25 cellular contexts compared by ENCODE assay signal in the genomic region with DNA sequence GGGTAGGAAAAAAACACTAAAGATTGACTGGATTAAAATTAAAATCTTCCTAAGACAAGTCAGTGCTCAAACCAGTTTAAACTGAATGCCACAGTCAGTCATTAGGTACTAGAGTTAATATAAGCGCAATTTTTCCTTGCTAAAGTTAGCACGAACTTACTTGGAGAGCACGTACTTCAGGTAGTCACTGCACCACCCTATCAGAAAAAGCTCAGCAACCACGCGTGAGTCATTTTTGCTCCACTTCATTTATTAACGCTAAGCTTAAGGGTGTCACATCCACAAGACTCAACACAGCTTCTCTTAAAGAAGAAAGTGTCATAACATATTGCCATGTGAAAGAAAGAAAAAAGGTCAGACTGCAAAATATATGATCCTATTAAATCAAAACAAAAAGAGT. TPM values are rescaled to one million over a fixed set of nuclear protein-coding genes. Genes with fewer than 3 reads are reported as not detected.
DNase-seq lines count a peak whose midpoint lies in the region; ATAC-seq, FAIRE-seq and TF ChIP-seq lines count a peak whose summit lies in the region.
"Had no signal": no experiment of that assay in that cellular context is flagged by ENCODE, and none has a peak within 500 bp of the region (broad histone marks: within the 10 kb centered on the region; RNA-seq: fewer than 3 reads in every experiment).

No MANE protein-coding gene starts in this region.

- 77% methylated on average over 6 of the region's 6 CpGs for WGBS in right cardiac atrium
- 42% methylated on average over 6 of the region's 6 CpGs for whole genome bisulfite sequencing in suprapubic skin

- H3K27ac ChIP-seq in right cardiac atrium (ENCODE audit: low read length) = no peak overlapping the region
- H3K27ac ChIP-seq in astrocyte (ENCODE audit: low read depth, low read length) = no peak overlapping the region
- H3K27ac ChIP-seq in kidney (ENCODE audit: low read depth in 2 of 2, low read length in 2 of 2) = peak overlapping the region; percentile 14 to 78
- peak overlapping the region; percentile 57 for H3K27ac ChIP-seq in suprapubic skin
- H3K27ac ChIP-seq in uterus = no peak overlapping the region
- H3K27ac ChIP-seq: BLaER1 treated with 17β-estradiol and CSF1 and Interleukin-3, amounts not matched to agents 10 nM and 100 nM; pancreas had no signal

- ATAC-seq in Right ventricle myocardium superior (ENCODE audit: poor library complexity) (peak; percentile 30), right cardiac atrium (no peak), GM18498 (IDR thresholded peaks at IDR 0.05; ENCODE audit: unreplicated experiment) (no peak), GM21381 (IDR thresholded peaks at IDR 0.05; ENCODE audit: unreplicated experiment) (no peak)
- ATAC-seq: GM12878; naive thymus-derived CD8-positive, alpha-beta T cell had no signal

- no peak overlapping the region for H3K4me3 Mint-ChIP-seq in astrocyte (ENCODE audit: unreplicated experiment)
- H3K4me3 Mint-ChIP-seq: mesothelial cell of epicardium; naive thymus-derived CD8-positive, alpha-beta T cell had no signal

- H3K36me3 ChIP-seq in astrocyte (ENCODE audit: insufficient read depth, low read length) (peaks cover 4% of the 10 kb centered on the region), kidney (ENCODE audit: control insufficient read depth in 1 of 2, insufficient read depth in 2 of 2, low read length in 2 of 2) (peaks cover 0 to 3% of the 10 kb centered on the region in 2 donors), suprapubic skin (peaks cover 22% of the 10 kb centered on the region), uterus (no peaks in the 10 kb centered on the region)

- FAIRE-seq in astrocyte (lab: Jason Lieb, UNC) (no peak), kidney (lab: Jason Lieb, UNC) (no peak)
- FAIRE-seq: GM12878, GM19239, H54, pancreas had no signal

- no peak overlapping the region for H3K4me2 ChIP-seq in astrocyte (ENCODE audit: low read length)
- H3K4me2 ChIP-seq: BLaER1 treated with 17β-estradiol and CSF1 and Interleukin-3, amounts not matched to agents 10 nM and 100 nM had no signal

- H3K79me2 ChIP-seq in astrocyte (ENCODE audit: insufficient read depth, low read length) = peaks cover 24% of the 10 kb centered on the region

- H3K4me1 Mint-ChIP-seq in astrocyte (ENCODE audit: low read depth, unreplicated experiment) = peaks cover 32% of the 10 kb centered on the region

- H3K4me1 ChIP-seq in right cardiac atrium (ENCODE audit: control insufficient read depth, insufficient read depth, low read length) = peaks cover 12% of the 10 kb centered on the region
- peaks cover 17% of the 10 kb centered on the region for H3K4me1 ChIP-seq in astrocyte (ENCODE audit: insufficient read depth, low read length)
- peaks cover 7 to 13% of the 10 kb centered on the region in 2 donors for H3K4me1 ChIP-seq in kidney (ENCODE audit: control insufficient read depth in 1 of 2, insufficient read depth in 1 of 2, low read depth in 1 of 2, low read length in 2 of 2)
- peaks cover 14% of the 10 kb centered on the region for H3K4me1 ChIP-seq in suprapubic skin
- H3K4me1 ChIP-seq in uterus = no peaks in the 10 kb centered on the region
- H3K4me1 ChIP-seq: Caco-2 had no signal

- H3K27ac Mint-ChIP-seq in astrocyte (ENCODE audit: unreplicated experiment) = peak overlapping the region; percentile 50
- H3K27ac Mint-ChIP-seq: mesothelial cell of epicardium; naive thymus-derived CD8-positive, alpha-beta T cell had no signal

- H3K9me3 ChIP-seq in right cardiac atrium (ENCODE audit: control insufficient read depth, low read length) (no peaks in the 10 kb centered on the region), astrocyte (ENCODE audit: insufficient read depth, low read depth, low read length) (no peaks in the 10 kb centered on the region), kidney (ENCODE audit: control insufficient read depth in 1 of 2, low read length in 2 of 2) (no peaks in the 10 kb centered on the region), suprapubic skin (no peaks in the 10 kb centered on the region), uterus (no peaks in the 10 kb centered on the region)
- H3K9me3 ChIP-seq: BLaER1 treated with 17β-estradiol and CSF1 and Interleukin-3, amounts not matched to agents 10 nM and 100 nM; Caco-2; pancreas had no signal

- H3K27me3 ChIP-seq in right cardiac atrium (ENCODE audit: control insufficient read depth, insufficient read depth) (no peaks in the 10 kb centered on the region), astrocyte (ENCODE audit: insufficient read depth, low read length) (no peaks in the 10 kb centered on the region), suprapubic skin (no peaks in the 10 kb centered on the region), uterus (no peaks in the 10 kb centered on the region)
- H3K27me3 ChIP-seq: BLaER1 treated with 17β-estradiol and CSF1 and Interleukin-3, amounts not matched to agents 10 nM and 100 nM; pancreas had no signal

- H3K27me3 Mint-ChIP-seq in astrocyte (ENCODE audit: low read depth, unreplicated experiment) = no peaks in the 10 kb centered on the region
- H3K27me3 Mint-ChIP-seq: naive thymus-derived CD8-positive, alpha-beta T cell had no signal

- H3K9ac ChIP-seq in astrocyte (ENCODE audit: low read length) (no peak overlapping the region), kidney (ENCODE audit: low read length in 2 of 2) (no peak overlapping the region)
- H3K9ac ChIP-seq: BLaER1 treated with 17β-estradiol and CSF1 and Interleukin-3, amounts not matched to agents 10 nM and 100 nM had no signal

- intact Hi-C loops in Right ventricle myocardium superior (cut with DNase I) = no loop called here
- intact Hi-C loops in right cardiac atrium (cut with DNase I) = loop anchor here in 2 of 4 donors (10.0 kb wide), 2 partner anchors 55 to 65 kb away; no protein-coding TSS in a partner anchor
- intact Hi-C loops in kidney (cut with DNase I) = no loop called here
- intact Hi-C loops in uterus (cut with DNase I; ENCODE audit: low total_unique reads) = no loop called here

- no peak for TF ChIP-seq CTCF in astrocyte (IDR thresholded peaks at IDR 0.05; ENCODE audit: insufficient read depth, low read depth, low read length)
- TF ChIP-seq CTCF in kidney (IDR thresholded peaks at IDR 0.05; ENCODE audit: borderline replicate concordance, extremely low read depth, insufficient read depth) = no peak
- no peak for TF ChIP-seq CTCF in suprapubic skin (IDR thresholded peaks at IDR 0.05)
- no peak for TF ChIP-seq CTCF in uterus (IDR thresholded peaks at IDR 0.05)

- no peak for TF ChIP-seq EP300 in suprapubic skin (IDR thresholded peaks at IDR 0.05)

- H3K9me3 Mint-ChIP-seq in astrocyte (ENCODE audit: unreplicated experiment) = no peaks in the 10 kb centered on the region
- H3K9me3 Mint-ChIP-seq: mesothelial cell of epicardium; naive thymus-derived CD8-positive, alpha-beta T cell had no signal

- H3K4me3 ChIP-seq in right cardiac atrium (ENCODE audit: low read length) (no peak overlapping the region), astrocyte (ENCODE audit: insufficient read depth, low read depth, low read length) (no peak overlapping the region), kidney (ENCODE audit: low read length in 2 of 2) (no peak overlapping the region), suprapubic skin (no peak overlapping the region), uterus (no peak overlapping the region)
- H3K4me3 ChIP-seq: BLaER1 treated with 17β-estradiol and CSF1 and Interleukin-3, amounts not matched to agents 10 nM and 100 nM; GM12878; pancreas had no signal

- no peaks in the 10 kb centered on the region for H4K20me1 ChIP-seq in astrocyte (ENCODE audit: insufficient read depth, low read length)

- peaks cover 23% of the 10 kb centered on the region for H3K36me3 Mint-ChIP-seq in astrocyte (ENCODE audit: low read depth, unreplicated experiment)

- H2AFZ ChIP-seq in astrocyte (ENCODE audit: low read depth, low read length) = no peak overlapping the region

- DNase-seq in Right ventricle myocardium superior = no peak
- no peak for DNase-seq in right cardiac atrium
- DNase-seq in astrocyte (ENCODE audit: low read depth) = peak; percentile 51
- DNase-seq in kidney = no peak
- no peak for DNase-seq in suprapubic skin (ENCODE audit: low spot score in 2 of 2)
- DNase-seq in uterus = no peak
- DNase-seq: activated CD4-positive, alpha-beta T cell treated with anti-CD3 and anti-CD28 coated beads for 1 hour; activated naive CD4-positive, alpha-beta T cell treated with Interleukin-2 at 50 U/mL for 16 hours; activated T-cell treated with anti-CD3 and anti-CD28 coated beads, Interleukin-2, amount 50 U/mL, for 48 hours; Caco-2; DND-41; effector CD4-positive, alpha-beta T cell; KBM-7; naive thymus-derived CD8-positive, alpha-beta T cell; NCI-H1694 treated with DMSO at 0.1 percent for 48 hours; NCI-H774; pancreas; SHP77 treated with DMSO at 0.1 percent for 48 hours had no signal

- TF ChIP-seq POLR2A in suprapubic skin (IDR thresholded peaks at IDR 0.05) (no peak), uterus (IDR thresholded peaks at IDR 0.05) (no peak)

RNA-seq across cellular contexts. Expression of gene TEX2, which starts 53.1 kb away (rescaled TPM):
- total RNA-seq in Right ventricle myocardium superior = 54.0 TPM
- 10 to 100 TPM; 42.6 to 56.8 (median 46.6) TPM for total RNA-seq in right cardiac atrium
- 21.4 TPM for polyA plus RNA-seq in right cardiac atrium
- total RNA-seq in astrocyte = 56.1 and 58.2 TPM in 2 replicates
- 39.1 TPM for total RNA-seq in kidney
- polyA plus RNA-seq in kidney (ENCODE audit: insufficient read depth, low read depth, low replicate concordance) = 14.0 TPM
- total RNA-seq in suprapubic skin = 10 to 100 TPM; 35.5 to 41.3 (median 36.9) TPM
- total RNA-seq in uterus = 10 to 100 TPM; 23.8 to 43.4 (median 35.6) TPM

Comparison
In these comparisons a context has a peak if more than half of its experiments do, and no peak if none do; other contexts are left out.
1. H3K27ac ChIP-seq: peak in kidney (2 of 2) and suprapubic skin (single experiment); none in right cardiac atrium (single experiment), astrocyte (single experiment) and uterus (0 of 2).